Comparison of ENCODE assay signal across 8 cellular contexts in genomic region chr13:21672811-21673591, GRCh38. TPM values are rescaled to one million over a fixed set of nuclear protein-coding genes. Genes with fewer than 3 reads are reported as not detected.
A peak's percentile ranks its signal among the peaks of the same experiment; 100 is the strongest.
DNase-seq lines count a peak whose midpoint lies in the region; ATAC-seq and TF ChIP-seq lines count a peak whose summit lies in the region.

No MANE protein-coding gene starts in this region.

- H3K36me3 ChIP-seq in kidney epithelial cell (ENCODE audit: control insufficient read depth, insufficient read depth, low read length) (no peaks in the 10 kb centered on the region), thymus (ENCODE audit: control insufficient read depth, insufficient read depth) (no peaks in the 10 kb centered on the region)

- H3K4me1 ChIP-seq in thymus (ENCODE audit: control insufficient read depth, insufficient read depth, low read length), result peaks cover 33% of the 10 kb centered on the region

- no peak overlapping the region for H3K27ac ChIP-seq in thymus (ENCODE audit: low read depth)

- peaks cover 10% of the 10 kb centered on the region for H3K27me3 ChIP-seq in kidney epithelial cell (ENCODE audit: control insufficient read depth, insufficient read depth, low read length)
- H3K27me3 ChIP-seq in thymus (ENCODE audit: control insufficient read depth, insufficient read depth), result peaks cover 78% of the 10 kb centered on the region

- H3K9me3 ChIP-seq in thymus (ENCODE audit: control insufficient read depth), result no peaks in the 10 kb centered on the region

- peak overlapping the region; percentile 81 for H3K4me3 Mint-ChIP-seq in activated T-cell treated with anti-CD3 and anti-CD28 coated beads, Interleukin-2, amount 50 U/mL, for 24 hours
- H3K4me3 Mint-ChIP-seq in activated CD4-positive, alpha-beta memory T cell treated with anti-CD3 and anti-CD28 coated beads, Interleukin-2, amount 10 ng/mL, durations not matched to agents 7 days and 5 days, result peak overlapping the region; percentile 48

- TF ChIP-seq CTCF in kidney epithelial cell (IDR thresholded peaks at IDR 0.05; ENCODE audit: insufficient read depth, low read length, poor library complexity, severe bottlenecking), result no peak

- WGBS in thymus, result 6% methylated on average over 24 of the region's 24 CpGs

- H3K9me3 Mint-ChIP-seq in activated T-cell treated with anti-CD3 and anti-CD28 coated beads, Interleukin-2, amount 50 U/mL, for 24 hours, result no peaks in the 10 kb centered on the region
- no peaks in the 10 kb centered on the region for H3K9me3 Mint-ChIP-seq in activated CD4-positive, alpha-beta memory T cell treated with anti-CD3 and anti-CD28 coated beads, Interleukin-2, amount 10 ng/mL, durations not matched to agents 7 days and 5 days

- peaks cover 63% of the 10 kb centered on the region for H3K27me3 Mint-ChIP-seq in activated T-cell treated with anti-CD3 and anti-CD28 coated beads, Interleukin-2, amount 50 U/mL, for 24 hours
- peaks cover 73% of the 10 kb centered on the region for H3K27me3 Mint-ChIP-seq in activated CD4-positive, alpha-beta memory T cell treated with anti-CD3 and anti-CD28 coated beads, Interleukin-2, amount 10 ng/mL, durations not matched to agents 7 days and 5 days

- POLR2A ChIA-PET in activated CD4-positive, alpha-beta memory T cell treated with anti-CD3 and anti-CD28 coated beads, Interleukin-2, amount 10 ng/mL, durations not matched to agents 7 days and 5 days (lab: Charles Lee), result interaction anchor here (6.2 kb wide), 1 partner anchor 69 kb away, joined by 38 read pairs; the partner anchor contains the start of gene MICU2

- peak; percentile 40 for DNase-seq in activated T-cell treated with anti-CD3 and anti-CD28 coated beads, Interleukin-2, amount 50 U/mL, for 24 hours
- no peak for DNase-seq in activated T-cell treated with anti-CD3 and anti-CD28 coated beads, Interleukin-2, amount 50 U/mL, for 48 hours
- DNase-seq in activated CD4-positive, alpha-beta memory T cell treated with anti-CD3 and anti-CD28 coated beads, Interleukin-2, amount 10 ng/mL, durations not matched to agents 7 days and 5 days, result no peak
- DNase-seq in kidney epithelial cell (ENCODE audit: low read depth) (no peak), HuH-7.5 (ENCODE audit: low spot score) (no peak)

- H3K4me3 ChIP-seq in kidney epithelial cell (ENCODE audit: low read depth, low read length), result peak overlapping the region; percentile 66
- peak overlapping the region; percentile 69 for H3K4me3 ChIP-seq in thymus (ENCODE audit: low read length)

- CTCF ChIA-PET in activated CD4-positive, alpha-beta memory T cell treated with anti-CD3 and anti-CD28 coated beads, Interleukin-2, amount 10 ng/mL, durations not matched to agents 7 days and 5 days (lab: Charles Lee), result no interaction called here

- peaks cover 60% of the 10 kb centered on the region for H3K4me1 Mint-ChIP-seq in activated T-cell treated with anti-CD3 and anti-CD28 coated beads, Interleukin-2, amount 50 U/mL, for 24 hours (ENCODE audit: low read depth)
- peaks cover 45% of the 10 kb centered on the region for H3K4me1 Mint-ChIP-seq in activated CD4-positive, alpha-beta memory T cell treated with anti-CD3 and anti-CD28 coated beads, Interleukin-2, amount 10 ng/mL, durations not matched to agents 7 days and 5 days

- no peak overlapping the region for H3K27ac Mint-ChIP-seq in activated T-cell treated with anti-CD3 and anti-CD28 coated beads, Interleukin-2, amount 50 U/mL, for 24 hours
- H3K27ac Mint-ChIP-seq in activated CD4-positive, alpha-beta memory T cell treated with anti-CD3 and anti-CD28 coated beads, Interleukin-2, amount 10 ng/mL, durations not matched to agents 7 days and 5 days, result no peak overlapping the region

- no peak for ATAC-seq in GM19324 (IDR thresholded peaks at IDR 0.05; ENCODE audit: low FRiP score, unreplicated experiment)
- ATAC-seq in HG03175 (IDR thresholded peaks at IDR 0.05; ENCODE audit: unreplicated experiment), result no peak

- H3K36me3 Mint-ChIP-seq in activated T-cell treated with anti-CD3 and anti-CD28 coated beads, Interleukin-2, amount 50 U/mL, for 24 hours (ENCODE audit: low read depth), result no peaks in the 10 kb centered on the region
- no peaks in the 10 kb centered on the region for H3K36me3 Mint-ChIP-seq in activated CD4-positive, alpha-beta memory T cell treated with anti-CD3 and anti-CD28 coated beads, Interleukin-2, amount 10 ng/mL, durations not matched to agents 7 days and 5 days (ENCODE audit: low read depth)

RNA-seq across cellular contexts. Expression of gene FGF9, which starts 2.1 kb away (rescaled TPM):
- total RNA-seq in activated CD4-positive, alpha-beta memory T cell treated with anti-CD3 and anti-CD28 coated beads, Interleukin-2, amount 10 ng/mL, durations not matched to agents 7 days and 5 days, result under 1 TPM; 0.08 to 0.20 TPM
- 0.21 and 0.33 TPM in 2 replicates for total RNA-seq in kidney epithelial cell
- polyA plus RNA-seq in thymus, result 0.66 TPM
